Comparison of ENCODE assay signal across 8 cellular contexts in genomic region chr19:19515764-19516519, GRCh38. TPM values are rescaled to one million over a fixed set of nuclear protein-coding genes. Genes with fewer than 3 reads are reported as not detected.
DNase-seq lines count a peak whose midpoint lies in the region; TF ChIP-seq lines count a peak whose summit lies in the region.

TSS of gene NDUFA13 (plus strand) at chr19:19516225. CDS start at chr19:19516239, 14 bp downstream.

- peak within 1 kb of the TSS; percentile 69; the same call in 1 of the 2 replicates for H3K14ac ChIP-seq in H9 (ENCODE audit: insufficient read depth, low read length)

- H3K9me3 ChIP-seq in H9 (ENCODE audit: control insufficient read depth, low read depth, low read length) = no peaks in the 10 kb centered on the region
- 0 out of 2 replicates have a peak, but pooled peaks cover 2% of the 10 kb centered on the region for H3K9me3 ChIP-seq in MG63

- H4K20me1 ChIP-seq in H9 (ENCODE audit: control insufficient read depth, insufficient read depth, insufficient read length) = no peaks in the 10 kb centered on the region

- H3T11ph ChIP-seq in H9 (ENCODE audit: low read length) = no peak within 1 kb of the TSS

- no peak within 1 kb of the TSS for H2BK20ac ChIP-seq in H9 (ENCODE audit: low read depth, low read length, poor library complexity, severe bottlenecking)

- H3K27me3 Mint-ChIP-seq in H9 (ENCODE audit: low read depth) (no peaks in the 10 kb centered on the region), nephron progenitor cell (ENCODE audit: low read depth, poor library complexity) (no peaks in the 10 kb centered on the region)
- H3K27me3 Mint-ChIP-seq in stimulated activated naive CD8-positive, alpha-beta T cell treated with anti-CD3 and anti-CD28 coated beads, Interleukin-15, Interleukin-2, amounts not matched to agents 100 ng/mL and 50 ng/mL, for 24 hours = no peaks in the 10 kb centered on the region

- no peaks in the 10 kb centered on the region for H3K9me3 Mint-ChIP-seq in H9
- no peaks in the 10 kb centered on the region for H3K9me3 Mint-ChIP-seq in nephron progenitor cell
- no peaks in the 10 kb centered on the region for H3K9me3 Mint-ChIP-seq in stimulated activated naive CD8-positive, alpha-beta T cell treated with anti-CD3 and anti-CD28 coated beads, Interleukin-15, Interleukin-2, amounts not matched to agents 100 ng/mL and 50 ng/mL, for 24 hours

- no peak within 1 kb of the TSS for H3K27ac ChIP-seq in H9 (ENCODE audit: insufficient read length, low read depth, low read length)

- H4K91ac ChIP-seq in H9 (ENCODE audit: insufficient read length, low read depth, low read length) = no peak within 1 kb of the TSS

- peak within 1 kb of the TSS; percentile 91 to 94 for H3K4me3 Mint-ChIP-seq in H9
- peak within 1 kb of the TSS; percentile 93 for H3K4me3 Mint-ChIP-seq in nephron progenitor cell
- H3K4me3 Mint-ChIP-seq in stimulated activated naive CD8-positive, alpha-beta T cell treated with anti-CD3 and anti-CD28 coated beads, Interleukin-15, Interleukin-2, amounts not matched to agents 100 ng/mL and 50 ng/mL, for 24 hours = peak within 1 kb of the TSS; percentile 96

- H3K9ac ChIP-seq in H9 (ENCODE audit: extremely low read depth, insufficient read length, low read length) = peak within 1 kb of the TSS; percentile 85

- H3K18ac ChIP-seq in H9 (ENCODE audit: insufficient read length, low read depth, low read length) = peak within 1 kb of the TSS; percentile 69

- no peak within 1 kb of the TSS for H2BK120ac ChIP-seq in H9 (ENCODE audit: low read depth, low read length, poor library complexity, severe bottlenecking)

- H2BK15ac ChIP-seq in H9 (ENCODE audit: low read depth, low read length) = no peak within 1 kb of the TSS

- no peak within 1 kb of the TSS for H2AK5ac ChIP-seq in H9 (ENCODE audit: insufficient read length, low read length)

- TF ChIP-seq CTCF in H9 (conservative IDR thresholded peaks at IDR 0.05) (no peak), fibroblast of villous mesenchyme (IDR thresholded peaks at IDR 0.05; ENCODE audit: insufficient read depth, low read depth, low read length) (no peak), nephron progenitor cell (IDR thresholded peaks at IDR 0.05) (no peak)

- H3K4me3 ChIP-seq in MG63 = peak within 1 kb of the TSS; percentile 91
- peak within 1 kb of the TSS; percentile 95 for H3K4me3 ChIP-seq in fibroblast of villous mesenchyme (ENCODE audit: low read depth, low read length)

- H4K8ac ChIP-seq in H9 (replicated peaks; ENCODE audit: insufficient read length, low read depth, low read length) = no peak within 1 kb of the TSS

- H3K4me1 Mint-ChIP-seq in H9 = peaks cover 6 to 9% of the 10 kb centered on the region in 2 experiments
- peaks cover 23% of the 10 kb centered on the region for H3K4me1 Mint-ChIP-seq in nephron progenitor cell
- peaks cover 29% of the 10 kb centered on the region for H3K4me1 Mint-ChIP-seq in stimulated activated naive CD8-positive, alpha-beta T cell treated with anti-CD3 and anti-CD28 coated beads, Interleukin-15, Interleukin-2, amounts not matched to agents 100 ng/mL and 50 ng/mL, for 24 hours (ENCODE audit: low read depth)

- H3K23me2 ChIP-seq in H9 (ENCODE audit: insufficient read length, low read depth, low read length, poor library complexity, severe bottlenecking) = peaks cover 5% of the 10 kb centered on the region

- H3K27me3 ChIP-seq in H9 (ENCODE audit: insufficient read depth, low read length) (no peaks in the 10 kb centered on the region), MG63 (no peaks in the 10 kb centered on the region)

- no peak within 1 kb of the TSS for H2BK5ac ChIP-seq in H9 (ENCODE audit: insufficient read length, low read length)

- H3K27ac Mint-ChIP-seq in H9 (peak within 1 kb of the TSS; percentile 87 to 96 (median 96)), nephron progenitor cell (peak within 1 kb of the TSS; percentile 86)
- peak within 1 kb of the TSS; percentile 90 for H3K27ac Mint-ChIP-seq in stimulated activated naive CD8-positive, alpha-beta T cell treated with anti-CD3 and anti-CD28 coated beads, Interleukin-15, Interleukin-2, amounts not matched to agents 100 ng/mL and 50 ng/mL, for 24 hours

- H3K4me1 ChIP-seq in H9 (ENCODE audit: insufficient read depth, low read length) = no peaks in the 10 kb centered on the region

- H3K4me2 ChIP-seq in H9 (ENCODE audit: insufficient read depth, insufficient read length, low read length) = peak within 1 kb of the TSS; percentile 85

- DNase-seq in ELF-1 (ENCODE audit: low read depth, low spot score) (peak; percentile 97), H9 (peak; percentile 95), MG63 (peak; percentile 95), SHP77 (lab: John Stamatoyannopoulos, UW) (peak; percentile 77 to 81), fibroblast of villous mesenchyme (ENCODE audit: low read depth) (peak; percentile 93), nephron progenitor cell (peak; percentile 96)
- peak; percentile 92 for DNase-seq in activated effector memory CD4-positive, alpha-beta T cell treated with Interleukin-2 at 50 U/mL for 16 hours

- peaks cover 7% of the 10 kb centered on the region for H3K79me1 ChIP-seq in H9 (ENCODE audit: insufficient read depth, low read depth, low read length, poor library complexity, severe bottlenecking)

- no peak within 1 kb of the TSS for H3K4ac ChIP-seq in H9 (ENCODE audit: low read depth, low read length)

- H3K79me2 ChIP-seq in H9 (ENCODE audit: insufficient read depth, low read length) = peaks cover 11% of the 10 kb centered on the region; the same call in 1 of the 2 replicates

- H2AFZ ChIP-seq in H9 (ENCODE audit: low read length) = peak within 1 kb of the TSS; percentile 63

- no peak within 1 kb of the TSS for H3K56ac ChIP-seq in H9 (ENCODE audit: insufficient read length, low read depth, low read length)

- H3K36me3 Mint-ChIP-seq in H9 (ENCODE audit: insufficient read depth in 1 of 3, low read depth in 3 of 3) = peaks cover 10 to 31% (median 20%) of the 10 kb centered on the region in 3 experiments
- H3K36me3 Mint-ChIP-seq in nephron progenitor cell (ENCODE audit: low read depth) = peaks cover 32% of the 10 kb centered on the region
- peaks cover 20% of the 10 kb centered on the region for H3K36me3 Mint-ChIP-seq in stimulated activated naive CD8-positive, alpha-beta T cell treated with anti-CD3 and anti-CD28 coated beads, Interleukin-15, Interleukin-2, amounts not matched to agents 100 ng/mL and 50 ng/mL, for 24 hours (ENCODE audit: low read depth)

- no CpG with 5 or more reads among the region's 57 CpGs for WGBS in H9 (ENCODE audit: extremely low coverage, insufficient read length, low lambda C conversion rate)

- no peak within 1 kb of the TSS for H4K5ac ChIP-seq in H9 (ENCODE audit: insufficient read length, low read depth, low read length)

- H2BK12ac ChIP-seq in H9 (ENCODE audit: insufficient read length, low read depth, low read length) = no peak within 1 kb of the TSS

- no peak within 1 kb of the TSS for H3K23ac ChIP-seq in H9 (ENCODE audit: insufficient read length, low read depth, low read length)

- peaks cover 40% of the 10 kb centered on the region for H3K36me3 ChIP-seq in MG63

RNA-seq across cellular contexts. Expression of gene NDUFA13, which starts in this region (rescaled TPM):
- total RNA-seq in H9 (2021) = 489 and 509 TPM in 2 replicates
- total RNA-seq in MG63 (2014; rRNA removed; shearing (Covaris generic); ENCODE audit: low replicate concordance) = 152 and 344 TPM in 2 replicates
- total RNA-seq in fibroblast of villous mesenchyme = 199 and 205 TPM in 2 replicates
